9 cellular contexts compared by ENCODE assay signal in genomic region chr1:12460911-12461621, GRCh38.
DNase-seq lines count a peak whose midpoint lies in the region; ATAC-seq and TF ChIP-seq lines count a peak whose summit lies in the region.
"Had no signal": no experiment of that assay in that cellular context is flagged by ENCODE, and none has a peak within 500 bp of the region (broad histone marks: within the 10 kb centered on the region; RNA-seq: fewer than 3 reads in every experiment).

No MANE protein-coding gene starts in this region.

- no peaks in the 10 kb centered on the region for H3K9me3 Mint-ChIP-seq in natural killer cell
- H3K9me3 Mint-ChIP-seq in natural killer cell treated with Interleukin-12 subunit alpha and Interleukin-12 subunit beta and Interleukin-15 and Interleukin-18, amount 100 ng/mL, for 72 hours = no peaks in the 10 kb centered on the region
- no peaks in the 10 kb centered on the region for H3K9me3 Mint-ChIP-seq in activated T-cell treated with anti-CD3 and anti-CD28 coated beads, Interleukin-2, amount 50 U/mL, for 4 hours

- H3K27ac Mint-ChIP-seq in natural killer cell = peak overlapping the region; percentile 17 to 77
- peak overlapping the region in 1 of 2 donors; percentile 88 for H3K27ac Mint-ChIP-seq in natural killer cell treated with Interleukin-12 subunit alpha and Interleukin-12 subunit beta and Interleukin-15 and Interleukin-18, amount 100 ng/mL, for 72 hours

- no peaks in the 10 kb centered on the region for H3K27me3 Mint-ChIP-seq in natural killer cell (ENCODE audit: low read depth in 2 of 2)
- H3K27me3 Mint-ChIP-seq in natural killer cell treated with Interleukin-12 subunit alpha and Interleukin-12 subunit beta and Interleukin-15 and Interleukin-18, amount 100 ng/mL, for 72 hours = no peaks in the 10 kb centered on the region
- H3K27me3 Mint-ChIP-seq in activated T-cell treated with anti-CD3 and anti-CD28 coated beads, Interleukin-2, amount 50 U/mL, for 4 hours (ENCODE audit: low read depth) = no peaks in the 10 kb centered on the region

- peaks cover 38 to 48% of the 10 kb centered on the region in 2 donors for H3K4me1 Mint-ChIP-seq in natural killer cell
- H3K4me1 Mint-ChIP-seq in natural killer cell treated with Interleukin-12 subunit alpha and Interleukin-12 subunit beta and Interleukin-15 and Interleukin-18, amount 100 ng/mL, for 72 hours (ENCODE audit: low read depth in 2 of 2) = peaks cover 31 to 53% of the 10 kb centered on the region in 2 donors
- H3K4me1 Mint-ChIP-seq in activated T-cell treated with anti-CD3 and anti-CD28 coated beads, Interleukin-2, amount 50 U/mL, for 4 hours (ENCODE audit: low read depth) = peaks cover 28% of the 10 kb centered on the region

- H3K36me3 ChIP-seq in osteoblast (ENCODE audit: insufficient read depth, low read length) = peaks cover 3% of the 10 kb centered on the region
- H3K36me3 ChIP-seq in mammary epithelial cell (ENCODE audit: insufficient read depth, low read length) = no peaks in the 10 kb centered on the region

- in situ Hi-C loops in mammary epithelial cell (cut with MboI; ENCODE audit: low sequenced_read_pairs in 2 of 2) = no loop called here

- peaks cover 67% of the 10 kb centered on the region for H3K4me1 ChIP-seq in osteoblast (ENCODE audit: insufficient read depth, low read length)
- H3K4me1 ChIP-seq in mammary epithelial cell (ENCODE audit: insufficient read depth, low read length) = peaks cover 22% of the 10 kb centered on the region

- H3K9me3 ChIP-seq in osteoblast (ENCODE audit: low read depth, low read length) (no peaks in the 10 kb centered on the region), mammary epithelial cell (replicated peaks; ENCODE audit: insufficient read depth, low read length) (no peaks in the 10 kb centered on the region)

- no peak overlapping the region for H2AFZ ChIP-seq in osteoblast (ENCODE audit: low read length)
- no peak overlapping the region for H2AFZ ChIP-seq in mammary epithelial cell (ENCODE audit: low read depth, low read length)

- CTCF ChIA-PET in mammary epithelial cell (lab: Charles Lee; ENCODE audit: low non-redundant PET) = no interaction called here

- no peak overlapping the region for H3K4me3 ChIP-seq in fibroblast of villous mesenchyme (ENCODE audit: low read depth, low read length)
- H3K4me3 ChIP-seq in osteoblast (ENCODE audit: insufficient read depth, low read length) = no peak overlapping the region
- no peak overlapping the region for H3K4me3 ChIP-seq in mammary epithelial cell (replicated peaks in 1 of 3; ENCODE audit: insufficient read depth in 1 of 3, low read depth in 2 of 3, low read length in 3 of 3)

- DNase-seq in natural killer cell = no peak
- no peak for DNase-seq in natural killer cell treated with Interleukin-12 subunit alpha and Interleukin-12 subunit beta and Interleukin-15 and Interleukin-18, amount 100 ng/mL, for 72 hours (ENCODE audit: low spot score)
- DNase-seq in fibroblast of villous mesenchyme (ENCODE audit: low read depth) = peak; percentile 58
- no peak for DNase-seq in osteoblast (ENCODE audit: insufficient read length, low spot score, missing footprints)
- DNase-seq in stimulated activated CD4-positive, alpha-beta T cell treated with anti-CD3 and anti-CD28 coated beads, Interleukin-4, amount 100 ng/mL, for 4 hours = no peak
- DNase-seq in GM19240 (ENCODE audit: insufficient read length, low spot score) = no peak
- no peak for DNase-seq in mammary epithelial cell
- DNase-seq in activated T-cell treated with anti-CD3 and anti-CD28 coated beads, Interleukin-2, amount 50 U/mL, for 4 hours = no peak
- DNase-seq: KBM-7 had no signal

- intact Hi-C loops in natural killer cell (cut with micrococcal nuclease) = no loop called here
- intact Hi-C loops in mammary epithelial cell (cut with micrococcal nuclease) = no loop called here

- BruUV-seq in mammary epithelial cell (replicated peaks; lab: Mats Ljungman, UMichigan) = no TSS peak

- H4K20me1 ChIP-seq in osteoblast (ENCODE audit: insufficient read depth, low read length) (no peaks in the 10 kb centered on the region), mammary epithelial cell (ENCODE audit: insufficient read depth, low read length) (no peaks in the 10 kb centered on the region)

- no peak for TF ChIP-seq CTCF in natural killer cell (IDR thresholded peaks at IDR 0.05)
- no peak for TF ChIP-seq CTCF in fibroblast of villous mesenchyme (IDR thresholded peaks at IDR 0.05; ENCODE audit: insufficient read depth, low read depth, low read length)
- TF ChIP-seq CTCF in osteoblast (IDR thresholded peaks at IDR 0.05; ENCODE audit: extremely low read depth, low read depth, low read length) = no peak
- TF ChIP-seq CTCF in mammary epithelial cell (conservative IDR thresholded peaks at IDR 0.05 in 1 of 2, IDR thresholded peaks at IDR 0.05 in 1 of 2; ENCODE audit: extremely low read depth in 1 of 2, insufficient read depth in 1 of 2, low read depth in 1 of 2, low read length in 2 of 2) = no peak

- ATAC-seq in natural killer cell = no peak
- no peak for ATAC-seq in natural killer cell treated with Interleukin-12 subunit alpha and Interleukin-12 subunit beta and Interleukin-15 and Interleukin-18, amount 100 ng/mL, for 72 hours
- ATAC-seq in activated T-cell treated with anti-CD3 and anti-CD28 coated beads, Interleukin-2, amount 50 U/mL, for 4 hours = no peak

- peaks cover 20% of the 10 kb centered on the region for H3K36me3 Mint-ChIP-seq in natural killer cell
- peaks cover 40% of the 10 kb centered on the region for H3K36me3 Mint-ChIP-seq in natural killer cell treated with Interleukin-12 subunit alpha and Interleukin-12 subunit beta and Interleukin-15 and Interleukin-18, amount 100 ng/mL, for 72 hours
- H3K36me3 Mint-ChIP-seq in activated T-cell treated with anti-CD3 and anti-CD28 coated beads, Interleukin-2, amount 50 U/mL, for 4 hours (ENCODE audit: insufficient read depth) = peaks cover 53% of the 10 kb centered on the region

- H3K27me3 ChIP-seq in osteoblast (ENCODE audit: insufficient read depth, low read length) (no peaks in the 10 kb centered on the region), mammary epithelial cell (ENCODE audit: insufficient read depth, low read length) (no peaks in the 10 kb centered on the region)

- no peaks in the 10 kb centered on the region for H3K79me2 ChIP-seq in osteoblast (ENCODE audit: insufficient read depth, low read length)
- H3K79me2 ChIP-seq in mammary epithelial cell (ENCODE audit: insufficient read depth, low read length) = no peaks in the 10 kb centered on the region

- dilution Hi-C loops in mammary epithelial cell (cut with HindIII; ENCODE audit: low sequenced_read_pairs) = no loop called here

- H3K9ac ChIP-seq in mammary epithelial cell (ENCODE audit: insufficient read depth, low read length) = no peak overlapping the region

- H3K27ac ChIP-seq in osteoblast (ENCODE audit: low read depth, low read length) = peak overlapping the region; percentile 71
- H3K27ac ChIP-seq in mammary epithelial cell (ENCODE audit: insufficient read depth, low read depth, low read length) = no peak overlapping the region

- H3K4me3 Mint-ChIP-seq in natural killer cell = no peak overlapping the region
- H3K4me3 Mint-ChIP-seq in natural killer cell treated with Interleukin-12 subunit alpha and Interleukin-12 subunit beta and Interleukin-15 and Interleukin-18, amount 100 ng/mL, for 72 hours = no peak overlapping the region
- H3K4me3 Mint-ChIP-seq in activated T-cell treated with anti-CD3 and anti-CD28 coated beads, Interleukin-2, amount 50 U/mL, for 4 hours = no peak overlapping the region

- H3K4me2 ChIP-seq in osteoblast (ENCODE audit: insufficient read depth, low read length) = peak overlapping the region; percentile 6
- H3K4me2 ChIP-seq in mammary epithelial cell (ENCODE audit: insufficient read depth, low read depth, low read length) = no peak overlapping the region

- WGBS in mammary epithelial cell (ENCODE audit: low coverage, missing lambda C conversion rate) = 96% methylated on average over 6 of the region's 6 CpGs
